ENCODE assay signal across 15 cellular contexts in the genomic region with DNA sequence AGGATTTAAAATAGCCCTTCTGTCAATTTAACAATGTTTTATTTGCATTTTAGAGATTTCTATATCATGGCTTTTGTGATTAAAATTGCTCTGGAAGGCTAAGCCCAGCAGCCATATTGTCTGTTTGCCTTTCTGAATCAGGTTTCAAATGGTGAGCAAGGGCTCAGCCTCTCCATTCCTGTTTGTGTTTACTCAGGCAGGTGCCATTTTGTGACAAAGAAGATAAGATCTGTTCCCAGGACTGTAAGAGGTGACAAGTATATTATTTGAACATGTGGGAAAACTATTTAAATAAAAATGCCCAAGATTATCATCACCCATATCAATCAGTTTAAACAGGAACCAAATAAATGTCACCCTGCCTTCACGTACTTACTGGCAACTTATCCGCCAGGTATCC.
"Had no signal": no experiment of that assay in that cellular context is flagged by ENCODE, and none has a peak within 500 bp of the region (broad histone marks: within the 10 kb centered on the region; RNA-seq: fewer than 3 reads in every experiment).

No MANE protein-coding gene starts in this region.

- H3K27ac ChIP-seq: cardiac muscle cell, neutrophil, right atrium auricular region, skin epidermis, transverse colon had no signal

- H3K36me3 ChIP-seq: cardiac muscle cell, neutrophil, right atrium auricular region, transverse colon had no signal

- H3K4me3 ChIP-seq: cardiac muscle cell, lung, right atrium auricular region, skin epidermis, transverse colon had no signal

- FAIRE-seq: astrocyte, endothelial cell of umbilical vein had no signal

- H3K4me1 ChIP-seq: right atrium auricular region, transverse colon had no signal

- ATAC-seq: activated CD8-positive, alpha-beta T cell treated with anti-CD3 and anti-CD28 coated beads, Interleukin-2, amount 10 ng/mL, durations not matched to agents 7 days and 5 days; left colon had no signal

- H3K27me3 ChIP-seq: cardiac muscle cell, neutrophil, right atrium auricular region, transverse colon had no signal

- H3K9me3 ChIP-seq: neutrophil, right atrium auricular region, transverse colon had no signal

- H3K4me3 Mint-ChIP-seq: activated CD8-positive, alpha-beta T cell treated with anti-CD3 and anti-CD28 coated beads, Interleukin-2, amount 10 ng/mL, durations not matched to agents 7 days and 5 days; naive B cell had no signal

- H3K36me3 Mint-ChIP-seq: naive B cell had no signal

- H3K4me1 Mint-ChIP-seq: naive B cell had no signal

- DNase-seq: activated CD4-positive, alpha-beta T cell treated with anti-CD3 and anti-CD28 coated beads for 4 hours; activated CD8-positive, alpha-beta memory T cell treated with anti-CD3 and anti-CD28 coated beads, Interleukin-2, amount 50 U/mL, for 48 hours; activated CD8-positive, alpha-beta T cell treated with anti-CD3 and anti-CD28 coated beads, Interleukin-2, amount 10 ng/mL, durations not matched to agents 7 days and 5 days; foreskin melanocyte; head of caudate nucleus; left colon; naive B cell; transverse colon had no signal

- H3K27ac Mint-ChIP-seq: activated CD8-positive, alpha-beta T cell treated with anti-CD3 and anti-CD28 coated beads, Interleukin-2, amount 10 ng/mL, durations not matched to agents 7 days and 5 days; naive B cell had no signal

- H3K9me3 Mint-ChIP-seq: naive B cell had no signal
